Comparison of ENCODE assay signal across 9 cellular contexts in genomic region chr6:170305772-170306323, GRCh38. TPM values are rescaled to one million over a fixed set of nuclear protein-coding genes. Genes with fewer than 3 reads are reported as not detected.
DNase-seq lines count a peak whose midpoint lies in the region; ATAC-seq and TF ChIP-seq lines count a peak whose summit lies in the region.
"Had no signal": no experiment of that assay in that cellular context is flagged by ENCODE, and none has a peak within 500 bp of the region (broad histone marks: within the 10 kb centered on the region; RNA-seq: fewer than 3 reads in every experiment).

No MANE protein-coding gene starts in this region.

- H3K27me3 ChIP-seq in colonic mucosa, result no peaks in the 10 kb centered on the region

- H3K36me3 Mint-ChIP-seq in nephron progenitor cell (ENCODE audit: low read depth), result peaks cover 49% of the 10 kb centered on the region

- intact Hi-C loops in colonic mucosa (cut with DNase I), result no loop called here

- H3K9me3 ChIP-seq in colonic mucosa, result no peaks in the 10 kb centered on the region

- no peaks in the 10 kb centered on the region for H3K27me3 Mint-ChIP-seq in nephron progenitor cell (ENCODE audit: low read depth, poor library complexity)

- H3K4me1 Mint-ChIP-seq in nephron progenitor cell, result peaks cover 31% of the 10 kb centered on the region

- no peaks in the 10 kb centered on the region for H3K4me1 ChIP-seq in colonic mucosa

- ATAC-seq in GM18858 (IDR thresholded peaks at IDR 0.05; ENCODE audit: unreplicated experiment), result peak; percentile 5

- no peaks in the 10 kb centered on the region for H3K36me3 ChIP-seq in colonic mucosa

- peak overlapping the region; percentile 57 for H3K27ac Mint-ChIP-seq in nephron progenitor cell

- DNase-seq in LNCaP clone FGC (ENCODE audit: low read depth), result no peak
- no peak for DNase-seq in colonic mucosa
- DNase-seq in nephron progenitor cell, result no peak
- no peak for DNase-seq in activated effector memory CD4-positive, alpha-beta T cell treated with Interleukin-2 at 50 U/mL for 16 hours
- DNase-seq in activated gamma-delta T cell (lab: John Stamatoyannopoulos, UW), result no peak
- DNase-seq in effector CD4-positive, alpha-beta T cell, result no peak
- no peak for DNase-seq in NOMO-1 (lab: John Stamatoyannopoulos, UW; ENCODE audit: unreplicated experiment in 2 of 2)

- peaks cover 42% of the 10 kb centered on the region for H3K9me3 Mint-ChIP-seq in nephron progenitor cell

- peak overlapping the region; percentile 32 for H3K27ac ChIP-seq in colonic mucosa

- H3K4me3 Mint-ChIP-seq in nephron progenitor cell, result peak overlapping the region; percentile 95

- H3K9ac ChIP-seq in colonic mucosa (ENCODE audit: low read depth in 2 of 2, low read length in 2 of 2), result peak overlapping the region; percentile 64 to 73

- H3K4me3 ChIP-seq in LNCaP clone FGC (ENCODE audit: low read depth, low read length) (peak overlapping the region; percentile 71), colonic mucosa (peak overlapping the region; percentile 82)

- no peak for TF ChIP-seq CTCF in LNCaP clone FGC (IDR thresholded peaks at IDR 0.05; ENCODE audit: control insufficient read depth, extremely low read depth, insufficient read depth)
- no peak for TF ChIP-seq CTCF in colonic mucosa (IDR thresholded peaks at IDR 0.05)
- TF ChIP-seq CTCF in nephron progenitor cell (IDR thresholded peaks at IDR 0.05), result no peak

RNA-seq across cellular contexts. Expression of gene FAM120B, which starts 0.7 kb away (rescaled TPM):
- total RNA-seq in colonic mucosa, result 10 to 100 TPM; 25.1 to 28.5 TPM

RNA-seq across cellular contexts. Expression of gene DLL1, which starts 15.0 kb away (rescaled TPM):
- 10 to 100 TPM; 16.1 to 26.8 TPM for total RNA-seq in colonic mucosa
- total RNA-seq: T-helper 2 cell treated with Interferon-gamma antibody and Interleukin-4, amounts not matched to agents 100 ng/mL and 5 ng/mL, for 36 hours had no signal
